1 cellular context compared by ENCODE assay signal in genomic region chr9:138100711-138101349, GRCh38.
TF ChIP-seq lines count a peak whose summit lies in the region.

No MANE protein-coding gene starts in this region.

TF ChIP-seq in H1, 55 proteins besides CTCF, POLR2A, EP300 and RAD21 (continued from another document):
- TF ChIP-seq SIX5 (IDR thresholded peaks at IDR 0.05; ENCODE audit: low read depth, low read length) = no peak
- no peak for TF ChIP-seq KDM4A (IDR thresholded peaks at IDR 0.05; ENCODE audit: low read depth, low read length, severe bottlenecking)
- no peak for TF ChIP-seq SAP30 (IDR thresholded peaks at IDR 0.05; ENCODE audit: insufficient read depth, insufficient replicate concordance, low read length)
- no peak for TF ChIP-seq EZH2 (IDR thresholded peaks at IDR 0.05; ENCODE audit: low read depth, low read length, severe bottlenecking)
- TF ChIP-seq KDM5A (IDR thresholded peaks at IDR 0.05; ENCODE audit: low read length) = no peak
